Comparison of ENCODE assay signal across 11 cellular contexts in the genomic region with DNA sequence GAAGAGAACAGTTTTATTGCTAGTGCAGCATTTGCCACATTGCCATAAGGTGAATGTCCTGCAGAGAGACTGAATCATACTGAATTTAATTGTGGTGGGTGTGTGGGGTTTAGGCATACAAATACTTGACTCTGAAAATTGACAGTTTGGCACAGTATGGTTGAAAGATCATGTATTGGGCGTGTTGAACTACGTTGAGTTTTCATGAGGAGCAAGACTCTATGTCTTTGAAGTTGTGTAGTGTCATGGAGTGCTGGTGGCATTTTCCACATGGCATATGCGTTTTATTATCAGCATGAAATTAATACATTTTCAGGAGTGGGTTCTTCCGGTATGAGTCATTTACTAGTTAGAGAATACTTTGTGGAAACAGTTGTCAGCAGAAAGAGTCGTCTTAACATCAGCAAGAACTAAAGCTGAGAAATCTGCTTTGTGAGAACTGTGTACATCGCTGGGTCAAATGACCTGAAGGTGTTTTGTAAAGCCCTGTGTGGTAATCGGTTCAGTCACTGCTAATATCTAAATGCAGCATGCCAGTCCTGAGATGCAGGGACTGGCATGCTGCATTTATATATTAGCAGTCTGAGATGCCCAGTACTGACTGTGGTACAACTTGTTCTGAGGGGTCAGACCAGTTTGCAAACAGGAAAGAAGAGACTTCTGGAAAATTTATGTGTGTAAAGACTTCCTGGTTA. TPM values are rescaled to one million over a fixed set of nuclear protein-coding genes. Genes with fewer than 3 reads are reported as not detected.
DNase-seq lines count a peak whose midpoint lies in the region; ATAC-seq, FAIRE-seq and TF ChIP-seq lines count a peak whose summit lies in the region.
"Had no signal": no experiment of that assay in that cellular context is flagged by ENCODE, and none has a peak within 500 bp of the region (broad histone marks: within the 10 kb centered on the region; RNA-seq: fewer than 3 reads in every experiment).

No MANE protein-coding gene starts in this region.

- POLR2A ChIA-PET in activated naive CD8-positive, alpha-beta T cell treated with anti-CD3 and anti-CD28 coated beads, Interleukin-2, amount 10 ng/mL, durations not matched to agents 7 days and 5 days (lab: Charles Lee), result no interaction called here
- POLR2A ChIA-PET in activated CD4-positive, alpha-beta memory T cell treated with anti-CD3 and anti-CD28 coated beads, Interleukin-2, amount 10 ng/mL, durations not matched to agents 7 days and 5 days (lab: Charles Lee), result interaction anchor here (1.0 kb wide), 1 partner anchor 50 kb away, joined by 3 read pairs; the partner anchor contains the start of gene ARHGAP10

- peaks cover 11% of the 10 kb centered on the region for H3K4me1 Mint-ChIP-seq in activated naive CD8-positive, alpha-beta T cell treated with anti-CD3 and anti-CD28 coated beads, Interleukin-2, amount 10 ng/mL, durations not matched to agents 7 days and 5 days
- H3K4me1 Mint-ChIP-seq in activated naive CD8-positive, alpha-beta T cell treated with anti-CD3 and anti-CD28 coated beads for 36 hours, result peaks cover 25% of the 10 kb centered on the region
- H3K4me1 Mint-ChIP-seq in activated CD4-positive, alpha-beta memory T cell treated with anti-CD3 and anti-CD28 coated beads, Interleukin-2, amount 10 ng/mL, durations not matched to agents 7 days and 5 days, result peaks cover 55% of the 10 kb centered on the region

- no peak overlapping the region for H3K4me3 Mint-ChIP-seq in activated naive CD8-positive, alpha-beta T cell treated with anti-CD3 and anti-CD28 coated beads, Interleukin-2, amount 10 ng/mL, durations not matched to agents 7 days and 5 days
- no peak overlapping the region for H3K4me3 Mint-ChIP-seq in activated naive CD8-positive, alpha-beta T cell treated with anti-CD3 and anti-CD28 coated beads for 36 hours
- H3K4me3 Mint-ChIP-seq in activated CD4-positive, alpha-beta memory T cell treated with anti-CD3 and anti-CD28 coated beads, Interleukin-2, amount 10 ng/mL, durations not matched to agents 7 days and 5 days, result no peak overlapping the region

- WGBS in transverse colon (ENCODE audit: low coverage in 1 of 2), 2 donors, result 57 to 60% methylated on average over 1 to 7 of the region's 7 CpGs

- no peak for FAIRE-seq in frontal cortex (lab: Jason Lieb, UNC)

- no peaks in the 10 kb centered on the region for H3K27me3 ChIP-seq in transverse colon
- H3K27me3 ChIP-seq in vagina, result no peaks in the 10 kb centered on the region
- H3K27me3 ChIP-seq: BLaER1 treated with 17β-estradiol and CSF1 and Interleukin-3, amounts not matched to agents 10 nM and 100 nM; testis had no signal

- no peaks in the 10 kb centered on the region for H3K36me3 ChIP-seq in transverse colon
- H3K36me3 ChIP-seq in vagina, result no peaks in the 10 kb centered on the region
- H3K36me3 ChIP-seq: BLaER1 treated with 17β-estradiol and CSF1 and Interleukin-3, amounts not matched to agents 10 nM and 100 nM had no signal

- no peak for DNase-seq in activated naive CD8-positive, alpha-beta T cell treated with anti-CD3 and anti-CD28 coated beads, Interleukin-2, amount 10 ng/mL, durations not matched to agents 7 days and 5 days
- no peak for DNase-seq in activated naive CD8-positive, alpha-beta T cell treated with anti-CD3 and anti-CD28 coated beads for 36 hours
- no peak for DNase-seq in activated CD4-positive, alpha-beta memory T cell treated with anti-CD3 and anti-CD28 coated beads, Interleukin-2, amount 10 ng/mL, durations not matched to agents 7 days and 5 days
- DNase-seq in left ventricle myocardium superior (no peak), transverse colon (no peak), omental fat pad (ENCODE audit: low spot score) (no peak), frontal cortex (ENCODE audit: low spot score in 2 of 2) (no peak), vagina (ENCODE audit: extremely low spot score in 2 of 2) (no peak)
- DNase-seq: stimulated activated CD4-positive, alpha-beta T cell treated with anti-CD3 and anti-CD28 coated beads, Interleukin-12 subunit alpha, Interleukin-12 subunit beta, amount 100 ng/mL, for 4 hours; testis had no signal

- no peak overlapping the region for H3K4me3 ChIP-seq in transverse colon
- H3K4me3 ChIP-seq in vagina, result no peak overlapping the region
- H3K4me3 ChIP-seq: BLaER1 treated with 17β-estradiol and CSF1 and Interleukin-3, amounts not matched to agents 10 nM and 100 nM; testis had no signal

- ATAC-seq in activated naive CD8-positive, alpha-beta T cell treated with anti-CD3 and anti-CD28 coated beads, Interleukin-2, amount 10 ng/mL, durations not matched to agents 7 days and 5 days (ENCODE audit: low read depth), result peak; percentile 60
- peak; percentile 27 for ATAC-seq in left ventricle myocardium superior
- ATAC-seq in omental fat pad (ENCODE audit: low FRiP score), result no peak

- TF ChIP-seq CTCF in transverse colon (IDR thresholded peaks at IDR 0.05), result no peak
- no peak for TF ChIP-seq CTCF in omental fat pad (IDR thresholded peaks at IDR 0.05)
- no peak for TF ChIP-seq CTCF in vagina (IDR thresholded peaks at IDR 0.05)

- intact Hi-C loops in left ventricle myocardium superior (cut with micrococcal nuclease) (no loop called here), transverse colon (cut with DNase I; ENCODE audit: low total_unique reads) (no loop called here), vagina (cut with DNase I) (no loop called here)

- no peak overlapping the region for H3K27ac Mint-ChIP-seq in activated naive CD8-positive, alpha-beta T cell treated with anti-CD3 and anti-CD28 coated beads, Interleukin-2, amount 10 ng/mL, durations not matched to agents 7 days and 5 days
- no peak overlapping the region for H3K27ac Mint-ChIP-seq in activated naive CD8-positive, alpha-beta T cell treated with anti-CD3 and anti-CD28 coated beads for 36 hours
- peak overlapping the region; percentile 3 for H3K27ac Mint-ChIP-seq in activated CD4-positive, alpha-beta memory T cell treated with anti-CD3 and anti-CD28 coated beads, Interleukin-2, amount 10 ng/mL, durations not matched to agents 7 days and 5 days

- no peaks in the 10 kb centered on the region for H3K9me3 ChIP-seq in transverse colon
- no peaks in the 10 kb centered on the region for H3K9me3 ChIP-seq in vagina
- H3K9me3 ChIP-seq: BLaER1 treated with 17β-estradiol and CSF1 and Interleukin-3, amounts not matched to agents 10 nM and 100 nM; testis had no signal

- H3K36me3 Mint-ChIP-seq in activated naive CD8-positive, alpha-beta T cell treated with anti-CD3 and anti-CD28 coated beads, Interleukin-2, amount 10 ng/mL, durations not matched to agents 7 days and 5 days, result no peaks in the 10 kb centered on the region
- H3K36me3 Mint-ChIP-seq in activated naive CD8-positive, alpha-beta T cell treated with anti-CD3 and anti-CD28 coated beads for 36 hours, result no peaks in the 10 kb centered on the region
- H3K36me3 Mint-ChIP-seq in activated CD4-positive, alpha-beta memory T cell treated with anti-CD3 and anti-CD28 coated beads, Interleukin-2, amount 10 ng/mL, durations not matched to agents 7 days and 5 days (ENCODE audit: low read depth), result no peaks in the 10 kb centered on the region

- no peak for TF ChIP-seq POLR2A in transverse colon (IDR thresholded peaks at IDR 0.05)
- no peak for TF ChIP-seq POLR2A in vagina (IDR thresholded peaks at IDR 0.05)

- CTCF ChIA-PET in activated CD4-positive, alpha-beta memory T cell treated with anti-CD3 and anti-CD28 coated beads, Interleukin-2, amount 10 ng/mL, durations not matched to agents 7 days and 5 days (lab: Charles Lee), result interaction anchor here (0.7 to 1.0 kb wide), 2 partner anchors 50 to 85 kb away, joined by 3 read pairs; partner anchors contain the start of gene ARHGAP10

- no peaks in the 10 kb centered on the region for H3K9me3 Mint-ChIP-seq in activated naive CD8-positive, alpha-beta T cell treated with anti-CD3 and anti-CD28 coated beads, Interleukin-2, amount 10 ng/mL, durations not matched to agents 7 days and 5 days
- H3K9me3 Mint-ChIP-seq in activated naive CD8-positive, alpha-beta T cell treated with anti-CD3 and anti-CD28 coated beads for 36 hours, result no peaks in the 10 kb centered on the region
- no peaks in the 10 kb centered on the region for H3K9me3 Mint-ChIP-seq in activated CD4-positive, alpha-beta memory T cell treated with anti-CD3 and anti-CD28 coated beads, Interleukin-2, amount 10 ng/mL, durations not matched to agents 7 days and 5 days

- H3K27ac ChIP-seq in transverse colon (peak overlapping the region in 3 of 4 donors; percentile 1 to 57 (median 30)), vagina (no peak overlapping the region)
- H3K27ac ChIP-seq: BLaER1 treated with 17β-estradiol and CSF1 and Interleukin-3, amounts not matched to agents 10 nM and 100 nM; testis had no signal

- peaks cover 0 to 21% (median 12%) of the 10 kb centered on the region in 4 donors for H3K4me1 ChIP-seq in transverse colon
- peaks cover 66% of the 10 kb centered on the region for H3K4me1 ChIP-seq in vagina

- H3K27me3 Mint-ChIP-seq in activated naive CD8-positive, alpha-beta T cell treated with anti-CD3 and anti-CD28 coated beads, Interleukin-2, amount 10 ng/mL, durations not matched to agents 7 days and 5 days, result no peaks in the 10 kb centered on the region
- H3K27me3 Mint-ChIP-seq in activated naive CD8-positive, alpha-beta T cell treated with anti-CD3 and anti-CD28 coated beads for 36 hours, result no peaks in the 10 kb centered on the region
- H3K27me3 Mint-ChIP-seq in activated CD4-positive, alpha-beta memory T cell treated with anti-CD3 and anti-CD28 coated beads, Interleukin-2, amount 10 ng/mL, durations not matched to agents 7 days and 5 days, result no peaks in the 10 kb centered on the region

- no peak for TF ChIP-seq EP300 in transverse colon (IDR thresholded peaks at IDR 0.05; ENCODE audit: low read depth)

- in situ Hi-C loops in transverse colon (cut with MboI; ENCODE audit: low pct_ligation_motif_present in 1 of 4, low pct_unique_long_range_greater_than_20kb in 1 of 4, low sequenced_read_pairs in 3 of 4), result no loop called here

RNA-seq across cellular contexts. Expression of gene ARHGAP10, which starts 50.3 kb away (rescaled TPM):
- total RNA-seq in activated naive CD8-positive, alpha-beta T cell treated with anti-CD3 and anti-CD28 coated beads, Interleukin-2, amount 10 ng/mL, durations not matched to agents 7 days and 5 days, result 1 to 10 TPM; 6.5 to 6.6 TPM
- 1 to 10 TPM; 5.8 to 6.1 TPM for total RNA-seq in activated naive CD8-positive, alpha-beta T cell treated with anti-CD3 and anti-CD28 coated beads for 36 hours
- total RNA-seq in activated CD4-positive, alpha-beta memory T cell treated with anti-CD3 and anti-CD28 coated beads, Interleukin-2, amount 10 ng/mL, durations not matched to agents 7 days and 5 days, result 10 to 100 TPM; 19.7 to 22.2 TPM
- total RNA-seq in left ventricle myocardium superior (69.2 TPM), transverse colon (10 to 100 TPM; 14.7 to 27.3 (median 22.9) TPM), omental fat pad (10 to 100 TPM; 48.7 to 96.2 (median 57.0) TPM), frontal cortex (2.9 TPM), vagina (55.5 TPM)
